In genomic region chr6:424741-425417, GRCh38 we compare ENCODE assay signal across 1 cellular context.
TF ChIP-seq lines count a peak whose summit lies in the region.

No MANE protein-coding gene starts in this region.

TF ChIP-seq in K562, 482 proteins besides CTCF, POLR2A, EP300 and RAD21:
- TF ChIP-seq, protein P1, sequence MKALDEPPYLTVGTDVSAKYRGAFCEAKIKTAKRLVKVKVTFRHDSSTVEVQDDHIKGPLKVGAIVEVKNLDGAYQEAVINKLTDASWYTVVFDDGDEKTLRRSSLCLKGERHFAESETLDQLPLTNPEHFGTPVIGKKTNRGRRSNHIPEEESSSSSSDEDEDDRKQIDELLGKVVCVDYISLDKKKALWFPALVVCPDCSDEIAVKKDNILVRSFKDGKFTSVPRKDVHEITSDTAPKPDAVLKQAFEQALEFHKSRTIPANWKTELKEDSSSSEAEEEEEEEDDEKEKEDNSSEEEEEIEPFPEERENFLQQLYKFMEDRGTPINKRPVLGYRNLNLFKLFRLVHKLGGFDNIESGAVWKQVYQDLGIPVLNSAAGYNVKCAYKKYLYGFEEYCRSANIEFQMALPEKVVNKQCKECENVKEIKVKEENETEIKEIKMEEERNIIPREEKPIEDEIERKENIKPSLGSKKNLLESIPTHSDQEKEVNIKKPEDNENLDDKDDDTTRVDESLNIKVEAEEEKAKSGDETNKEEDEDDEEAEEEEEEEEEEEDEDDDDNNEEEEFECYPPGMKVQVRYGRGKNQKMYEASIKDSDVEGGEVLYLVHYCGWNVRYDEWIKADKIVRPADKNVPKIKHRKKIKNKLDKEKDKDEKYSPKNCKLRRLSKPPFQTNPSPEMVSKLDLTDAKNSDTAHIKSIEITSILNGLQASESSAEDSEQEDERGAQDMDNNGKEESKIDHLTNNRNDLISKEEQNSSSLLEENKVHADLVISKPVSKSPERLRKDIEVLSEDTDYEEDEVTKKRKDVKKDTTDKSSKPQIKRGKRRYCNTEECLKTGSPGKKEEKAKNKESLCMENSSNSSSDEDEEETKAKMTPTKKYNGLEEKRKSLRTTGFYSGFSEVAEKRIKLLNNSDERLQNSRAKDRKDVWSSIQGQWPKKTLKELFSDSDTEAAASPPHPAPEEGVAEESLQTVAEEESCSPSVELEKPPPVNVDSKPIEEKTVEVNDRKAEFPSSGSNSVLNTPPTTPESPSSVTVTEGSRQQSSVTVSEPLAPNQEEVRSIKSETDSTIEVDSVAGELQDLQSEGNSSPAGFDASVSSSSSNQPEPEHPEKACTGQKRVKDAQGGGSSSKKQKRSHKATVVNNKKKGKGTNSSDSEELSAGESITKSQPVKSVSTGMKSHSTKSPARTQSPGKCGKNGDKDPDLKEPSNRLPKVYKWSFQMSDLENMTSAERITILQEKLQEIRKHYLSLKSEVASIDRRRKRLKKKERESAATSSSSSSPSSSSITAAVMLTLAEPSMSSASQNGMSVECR (CRISPR knock-in tag; IDR thresholded peaks at IDR 0.05), result no peak
- TF ChIP-seq ZNF707 (CRISPR knock-in tag; conservative IDR thresholded peaks at IDR 0.05) (no peak), ZNF830 (CRISPR knock-in tag; IDR thresholded peaks at IDR 0.05) (no peak), MIER1 (IDR thresholded peaks at IDR 0.05; ENCODE audit: low read depth) (no peak), ZNF24 (IDR thresholded peaks at IDR 0.05) (no peak), BCLAF1 (IDR thresholded peaks at IDR 0.05; ENCODE audit: borderline replicate concordance in 1 of 2, control insufficient read depth in 1 of 2, low read depth in 2 of 2, low read length in 1 of 2) (no peak)
- TF ChIP-seq, protein P2, sequence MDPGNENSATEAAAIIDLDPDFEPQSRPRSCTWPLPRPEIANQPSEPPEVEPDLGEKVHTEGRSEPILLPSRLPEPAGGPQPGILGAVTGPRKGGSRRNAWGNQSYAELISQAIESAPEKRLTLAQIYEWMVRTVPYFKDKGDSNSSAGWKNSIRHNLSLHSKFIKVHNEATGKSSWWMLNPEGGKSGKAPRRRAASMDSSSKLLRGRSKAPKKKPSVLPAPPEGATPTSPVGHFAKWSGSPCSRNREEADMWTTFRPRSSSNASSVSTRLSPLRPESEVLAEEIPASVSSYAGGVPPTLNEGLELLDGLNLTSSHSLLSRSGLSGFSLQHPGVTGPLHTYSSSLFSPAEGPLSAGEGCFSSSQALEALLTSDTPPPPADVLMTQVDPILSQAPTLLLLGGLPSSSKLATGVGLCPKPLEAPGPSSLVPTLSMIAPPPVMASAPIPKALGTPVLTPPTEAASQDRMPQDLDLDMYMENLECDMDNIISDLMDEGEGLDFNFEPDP (CRISPR knock-in tag; IDR thresholded peaks at IDR 0.05), result no peak
TF ChIP-seq in K562: peak in this region for 0.
